Comparison of ENCODE assay signal across 16 cellular contexts in the genomic region with DNA sequence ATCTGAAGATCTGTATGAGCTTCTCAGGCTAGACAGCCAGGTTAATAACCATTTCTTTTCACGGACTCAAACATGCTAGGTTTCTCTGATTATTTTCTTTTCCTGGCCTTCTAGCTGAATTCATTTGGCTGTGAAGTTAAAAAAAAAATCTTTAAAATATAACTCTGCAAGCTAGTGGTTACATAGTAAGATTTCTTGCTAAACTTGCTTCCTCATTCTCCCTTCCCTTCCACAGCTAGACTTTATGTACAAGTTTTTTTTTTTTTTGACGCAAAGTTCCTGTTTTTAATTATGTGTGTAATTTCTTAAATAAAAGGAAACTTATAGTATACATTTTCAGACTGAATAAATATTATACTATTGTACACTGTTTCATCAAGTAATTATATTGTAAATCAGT.
DNase-seq lines count a peak whose midpoint lies in the region; ATAC-seq, FAIRE-seq and TF ChIP-seq lines count a peak whose summit lies in the region.
"Had no signal": no experiment of that assay in that cellular context is flagged by ENCODE, and none has a peak within 500 bp of the region (broad histone marks: within the 10 kb centered on the region; RNA-seq: fewer than 3 reads in every experiment).

No MANE protein-coding gene starts in this region.

- no peak for DNase-seq in GM19239 (ENCODE audit: insufficient read length, low spot score)
- peak; percentile 81 for DNase-seq in MV-4-11 (lab: John Stamatoyannopoulos, UW)
- peak; percentile 39 for DNase-seq in SKM-1 treated with dmso at 0.1 percent for 144 hours (lab: John Stamatoyannopoulos, UW; ENCODE audit: unreplicated experiment)
- DNase-seq in caudate nucleus (lab: John Stamatoyannopoulos, UW), result no peak
- no peak for DNase-seq in activated naive CD8-positive, alpha-beta T cell treated with anti-CD3 and anti-CD28 coated beads for 36 hours
- DNase-seq: BE2C; CD8-positive, alpha-beta memory T cell; H7; NCI-H1105 treated with DMSO at 0.1 percent for 48 hours; NCI-H187; NCI-H748 treated with DMSO at 0.1 percent for 48 hours; SHP77 treated with DMSO at 0.1 percent for 48 hours; T-helper 1 cell had no signal

- FAIRE-seq in GM19239 (lab: Jason Lieb, UNC), result peak; percentile 39
- FAIRE-seq: RCC 7860 had no signal

- peak overlapping the region in 1 of 2 experiments; percentile 8 for H3K4me3 ChIP-seq in neutrophil (ENCODE audit: low read depth in 1 of 2, low read length in 1 of 2)

- no peak for ATAC-seq in HG03139 (IDR thresholded peaks at IDR 0.05; ENCODE audit: unreplicated experiment)

- H3K27ac ChIP-seq in neutrophil (peak overlapping the region; percentile 77), caudate nucleus (ENCODE audit: low read depth, low read length) (no peak overlapping the region)

- no peak overlapping the region for H3K4me3 Mint-ChIP-seq in activated naive CD8-positive, alpha-beta T cell treated with anti-CD3 and anti-CD28 coated beads for 36 hours
- H3K4me3 Mint-ChIP-seq: CD8-positive, alpha-beta memory T cell had no signal

- peaks cover 10 to 19% of the 10 kb centered on the region in 2 experiments for H3K4me1 ChIP-seq in neutrophil (ENCODE audit: control insufficient read depth in 1 of 2, insufficient read depth in 1 of 2, low read depth in 1 of 2, low read length in 1 of 2)

- H3K27me3 ChIP-seq in neutrophil, result no peaks in the 10 kb centered on the region
- H3K27me3 ChIP-seq: BE2C had no signal

- H3K36me3 ChIP-seq in neutrophil, result no peaks in the 10 kb centered on the region
- H3K36me3 ChIP-seq: BE2C had no signal

- no peaks in the 10 kb centered on the region for H3K9me3 ChIP-seq in neutrophil
- H3K9me3 ChIP-seq: BE2C had no signal

- no peaks in the 10 kb centered on the region for H3K27me3 Mint-ChIP-seq in activated naive CD8-positive, alpha-beta T cell treated with anti-CD3 and anti-CD28 coated beads for 36 hours

- H3K4me1 Mint-ChIP-seq in activated naive CD8-positive, alpha-beta T cell treated with anti-CD3 and anti-CD28 coated beads for 36 hours, result no peaks in the 10 kb centered on the region
- H3K4me1 Mint-ChIP-seq: CD8-positive, alpha-beta memory T cell had no signal

- peaks cover 1% of the 10 kb centered on the region for H3K36me3 Mint-ChIP-seq in activated naive CD8-positive, alpha-beta T cell treated with anti-CD3 and anti-CD28 coated beads for 36 hours

- no peak overlapping the region for H3K27ac Mint-ChIP-seq in activated naive CD8-positive, alpha-beta T cell treated with anti-CD3 and anti-CD28 coated beads for 36 hours
- H3K27ac Mint-ChIP-seq: CD8-positive, alpha-beta memory T cell had no signal

- TF ChIP-seq CTCF in neutrophil (IDR thresholded peaks at IDR 0.05), result no peak

- H3K9me3 Mint-ChIP-seq in activated naive CD8-positive, alpha-beta T cell treated with anti-CD3 and anti-CD28 coated beads for 36 hours, result no peaks in the 10 kb centered on the region
- H3K9me3 Mint-ChIP-seq: CD8-positive, alpha-beta memory T cell had no signal

Comparison
In these comparisons a context has a peak if more than half of its experiments do, and no peak if none do; other contexts are left out.
1. DNase-seq: peak in MV-4-11 (single experiment) and SKM-1 treated with dmso at 0.1 percent for 144 hours (single experiment); none in GM19239 (single experiment), caudate nucleus (0 of 61) and activated naive CD8-positive, alpha-beta T cell treated with anti-CD3 and anti-CD28 coated beads for 36 hours (single experiment).